14 cellular contexts compared by ENCODE assay signal in genomic region chr2:236663671-236664101, GRCh38.
DNase-seq lines count a peak whose midpoint lies in the region; ATAC-seq, FAIRE-seq and TF ChIP-seq lines count a peak whose summit lies in the region.
"Had no signal": no experiment of that assay in that cellular context is flagged by ENCODE, and none has a peak within 500 bp of the region (broad histone marks: within the 10 kb centered on the region; RNA-seq: fewer than 3 reads in every experiment).

No MANE protein-coding gene starts in this region.

- DNase-seq in HCEC 1CT, result peak; percentile 42
- DNase-seq in bronchial epithelial cell (ENCODE audit: low read depth), result peak; percentile 18
- DNase-seq in lung (ENCODE audit: low spot score), result peak; percentile 42
- DNase-seq in testis, result peak; percentile 48
- DNase-seq in D341Med (ENCODE audit: low spot score), result no peak
- DNase-seq: activated T-cell treated with anti-CD3 and anti-CD28 coated beads for 4 hours, Calu3, cerebellar nuclear complex, NCI-H1694 treated with DMSO at 0.1 percent for 48 hours, PC-3 had no signal

- no peaks in the 10 kb centered on the region for H3K36me3 ChIP-seq in bronchial epithelial cell (ENCODE audit: control insufficient read depth, insufficient read depth, low read length)
- no peaks in the 10 kb centered on the region for H3K36me3 ChIP-seq in lung (ENCODE audit: control insufficient read depth in 2 of 2, insufficient read depth in 2 of 2, low read length in 2 of 2)
- H3K36me3 ChIP-seq in testis (ENCODE audit: low read depth, missing control alignments), result no peaks in the 10 kb centered on the region

- H3K4me3 ChIP-seq in bronchial epithelial cell (ENCODE audit: low read depth, low read length) (no peak overlapping the region), lung (no peak overlapping the region), testis (no peak overlapping the region)

- WGBS in lung, 2 donors, result 75 to 83% methylated on average over 11 of the region's 11 CpGs
- WGBS in testis, 2 donors, result 34 to 46% methylated on average over 11 of the region's 11 CpGs

- no peak for FAIRE-seq in bronchial epithelial cell (lab: Jason Lieb, UNC)

- TF ChIP-seq POLR2A in testis (IDR thresholded peaks at IDR 0.05), result no peak

- H3K4me1 ChIP-seq in lung (ENCODE audit: control insufficient read depth in 2 of 2, insufficient read depth in 2 of 2, low read length in 2 of 2), result peaks cover 0 to 16% of the 10 kb centered on the region in 2 donors
- H3K4me1 ChIP-seq in testis, result peaks cover 13% of the 10 kb centered on the region

- no peak overlapping the region for H3K27ac ChIP-seq in lung (ENCODE audit: low read depth in 1 of 2, low read length in 1 of 2)
- H3K27ac ChIP-seq in testis, result no peak overlapping the region
- H3K27ac ChIP-seq: VCaP had no signal

- H3K9me3 ChIP-seq in lung (ENCODE audit: control insufficient read depth in 2 of 2, insufficient read depth in 1 of 2, low read length in 1 of 2), result peaks cover 0 to 9% of the 10 kb centered on the region in 2 donors
- no peaks in the 10 kb centered on the region for H3K9me3 ChIP-seq in testis

- intact Hi-C loops in testis (cut with DNase I; ENCODE audit: low total_unique reads), result no loop called here

- H3K27me3 ChIP-seq in bronchial epithelial cell (ENCODE audit: control insufficient read depth, insufficient read depth, low read length) (no peaks in the 10 kb centered on the region), lung (ENCODE audit: control insufficient read depth, insufficient read depth) (no peaks in the 10 kb centered on the region), testis (no peaks in the 10 kb centered on the region)

- TF ChIP-seq CTCF in bronchial epithelial cell (IDR thresholded peaks at IDR 0.05; ENCODE audit: insufficient read depth, low read length, severe bottlenecking), result no peak
- no peak for TF ChIP-seq CTCF in lung (IDR thresholded peaks at IDR 0.05; ENCODE audit: control extremely low read depth, extremely low read depth)
- TF ChIP-seq CTCF in testis (IDR thresholded peaks at IDR 0.05), result no peak

- peak; percentile 57 for ATAC-seq in lung (ENCODE audit: insufficient read depth, low FRiP score)
- ATAC-seq in GM18511 (IDR thresholded peaks at IDR 0.05; ENCODE audit: unreplicated experiment), result no peak
- no peak for ATAC-seq in GM19328 (IDR thresholded peaks at IDR 0.05; ENCODE audit: unreplicated experiment)
- ATAC-seq in HG02970 (IDR thresholded peaks at IDR 0.05; ENCODE audit: low FRiP score, unreplicated experiment), result no peak
- ATAC-seq: PC-3 had no signal
